23 cellular contexts compared by ENCODE assay signal in genomic region chr17:17989618-17990017, GRCh38. TPM values are rescaled to one million over a fixed set of nuclear protein-coding genes. Genes with fewer than 3 reads are reported as not detected.
DNase-seq lines count a peak whose midpoint lies in the region; ATAC-seq, FAIRE-seq and TF ChIP-seq lines count a peak whose summit lies in the region.
"Had no signal": no experiment of that assay in that cellular context is flagged by ENCODE, and none has a peak within 500 bp of the region (broad histone marks: within the 10 kb centered on the region; RNA-seq: fewer than 3 reads in every experiment).

No MANE protein-coding gene starts in this region.

- H2BK5ac ChIP-seq in IMR-90 (ENCODE audit: low read depth, low read length, poor library complexity, severe bottlenecking) (no peak overlapping the region), trophoblast cell (ENCODE audit: low read depth, low read length, poor library complexity) (no peak overlapping the region)

- H2AK5ac ChIP-seq in IMR-90 (ENCODE audit: low read depth, low read length) (peak overlapping the region; percentile 67), trophoblast cell (ENCODE audit: low read length) (peak overlapping the region; percentile 44)

- H4K20me1 ChIP-seq in IMR-90 (ENCODE audit: insufficient read depth, low read length): no peaks in the 10 kb centered on the region
- H4K20me1 ChIP-seq: BLaER1 treated with 17β-estradiol and CSF1 and Interleukin-3, amounts not matched to agents 10 nM and 100 nM had no signal

- H3K27me3 ChIP-seq in IMR-90 (ENCODE audit: control insufficient read depth, insufficient read depth, low read length) (no peaks in the 10 kb centered on the region), SJCRH30 (no peaks in the 10 kb centered on the region), trophoblast cell (ENCODE audit: insufficient read depth, low read length) (no peaks in the 10 kb centered on the region), heart right ventricle (no peaks in the 10 kb centered on the region), colonic mucosa (no peaks in the 10 kb centered on the region)
- H3K27me3 ChIP-seq: BLaER1 treated with 17β-estradiol and CSF1 and Interleukin-3, amounts not matched to agents 10 nM and 100 nM had no signal

- H3K4me3 ChIP-seq in A549: no peak overlapping the region
- H3K4me3 ChIP-seq in IMR-90 (ENCODE audit: insufficient read depth, low read depth, low read length): no peak overlapping the region
- H3K4me3 ChIP-seq in SJCRH30: no peak overlapping the region
- H3K4me3 ChIP-seq in trophoblast cell (ENCODE audit: low read depth, low read length): no peak overlapping the region
- no peak overlapping the region for H3K4me3 ChIP-seq in heart right ventricle
- no peak overlapping the region for H3K4me3 ChIP-seq in colonic mucosa
- H3K4me3 ChIP-seq: BLaER1 treated with 17β-estradiol and CSF1 and Interleukin-3, amounts not matched to agents 10 nM and 100 nM; GM23248; SK-N-MC had no signal

- dilution Hi-C loops in IMR-90 (cut with HindIII; ENCODE audit: low sequenced_read_pairs, unreplicated experiment): no loop called here

- in situ Hi-C loops in IMR-90 (cut with MboI; ENCODE audit: low sequenced_read_pairs): no loop called here

- H3K4me1 ChIP-seq in A549: peaks cover 40% of the 10 kb centered on the region
- H3K4me1 ChIP-seq in IMR-90 (ENCODE audit: control insufficient read depth, insufficient read depth, low read length): peaks cover 4% of the 10 kb centered on the region; the same call in 1 of the 2 replicates
- peaks cover 40% of the 10 kb centered on the region for H3K4me1 ChIP-seq in SJCRH30
- peaks cover 25 to 29% of the 10 kb centered on the region in 2 experiments for H3K4me1 ChIP-seq in trophoblast cell (ENCODE audit: control insufficient read depth in 1 of 2, insufficient read depth in 2 of 2, low read length in 2 of 2)
- H3K4me1 ChIP-seq in heart right ventricle: peaks cover 0 to 3% (median 0%) of the 10 kb centered on the region in 9 donors
- no peaks in the 10 kb centered on the region for H3K4me1 ChIP-seq in colonic mucosa

- H3K56ac ChIP-seq in IMR-90 (ENCODE audit: extremely low read depth, insufficient read depth, low read length): no peak overlapping the region

- H4K12ac ChIP-seq in trophoblast cell (ENCODE audit: low read depth, low read length): no peak overlapping the region

- H2BK120ac ChIP-seq in IMR-90 (ENCODE audit: low read depth, low read length) (no peak overlapping the region), trophoblast cell (ENCODE audit: insufficient read depth, low read length, poor library complexity) (no peak overlapping the region)

- POLR2A ChIA-PET in A549 (lab: Yijun Ruan, JAX): no interaction called here
- POLR2A ChIA-PET in IMR-90 (lab: Charles Lee; ENCODE audit: unreplicated experiment): no interaction called here

- BruUV-seq in IMR-90 (replicated peaks; lab: Mats Ljungman, UMichigan): no TSS peak

- intact Hi-C loops in IMR-90 (cut with micrococcal nuclease) (loop anchor here (5.0 kb wide), 1 partner anchor 38 kb away; no protein-coding TSS in a partner anchor), heart right ventricle (cut with DNase I) (loop anchor here in 4 of 10 donors (5.0 kb wide), 3 partner anchors 38 to 48 kb away; partner anchors contain the start of genes ATPAF2 (in 1 of the 4) and GID4 (in 1 of the 4)), colonic mucosa (cut with DNase I) (no loop called here)

- TF ChIP-seq CTCF in A549 (IDR thresholded peaks at IDR 0.05) (no peak), IMR-90 (conservative IDR thresholded peaks at IDR 0.05; ENCODE audit: low read depth, low read length) (no peak), heart right ventricle (IDR thresholded peaks at IDR 0.05) (no peak), colonic mucosa (IDR thresholded peaks at IDR 0.05) (no peak)

- no peak for FAIRE-seq in A549 (lab: Jason Lieb, UNC)
- FAIRE-seq: G401.6 had no signal

- TF ChIP-seq POLR2A in A549 (IDR thresholded peaks at IDR 0.05; ENCODE audit: low read length) (no peak), IMR-90 (IDR thresholded peaks at IDR 0.05; ENCODE audit: low read depth, low read length) (no peak)

- no peak overlapping the region for H2AFZ ChIP-seq in IMR-90 (replicated peaks; ENCODE audit: low read length, poor library complexity)
- H2AFZ ChIP-seq in trophoblast cell (ENCODE audit: insufficient read depth, low read length, poor library complexity): no peak overlapping the region
- H2AFZ ChIP-seq: GM23248 had no signal

- H4K8ac ChIP-seq in IMR-90 (ENCODE audit: low read depth in 2 of 2, low read length in 2 of 2) (no peak overlapping the region), trophoblast cell (ENCODE audit: low read depth, low read length) (no peak overlapping the region)

- no peak overlapping the region for H3K14ac ChIP-seq in IMR-90 (replicated peaks; ENCODE audit: low read depth, low read length)
- no peak overlapping the region for H3K14ac ChIP-seq in trophoblast cell (ENCODE audit: low read length)

- H3K27ac ChIP-seq in A549 (peak overlapping the region; percentile 64 to 84), IMR-90 (ENCODE audit: insufficient read depth, low read length) (no peak overlapping the region), SJCRH30 (no peak overlapping the region), trophoblast cell (ENCODE audit: low read depth, low read length) (no peak overlapping the region), heart right ventricle (no peak overlapping the region), colonic mucosa (no peak overlapping the region)
- H3K27ac ChIP-seq: BLaER1 treated with 17β-estradiol and CSF1 and Interleukin-3, amounts not matched to agents 10 nM and 100 nM; HL-60; SK-N-MC had no signal

- H2BK15ac ChIP-seq in IMR-90 (ENCODE audit: low read depth, low read length): no peak overlapping the region

- no peak for TF ChIP-seq RAD21 in A549 (conservative IDR thresholded peaks at IDR 0.05 in 1 of 2, IDR thresholded peaks at IDR 0.05 in 1 of 2)
- no peak for TF ChIP-seq RAD21 in IMR-90 (IDR thresholded peaks at IDR 0.05; ENCODE audit: low read length)

- H3K23ac ChIP-seq in IMR-90 (ENCODE audit: low read depth, low read length) (no peak overlapping the region), trophoblast cell (ENCODE audit: low read length) (no peak overlapping the region)

- peak overlapping the region; percentile 66; the same call in 1 of the 3 replicates for H3K4me2 ChIP-seq in A549
- no peak overlapping the region for H3K4me2 ChIP-seq in IMR-90 (ENCODE audit: low read depth, low read length)
- H3K4me2 ChIP-seq in trophoblast cell (ENCODE audit: low read length): no peak overlapping the region
- H3K4me2 ChIP-seq: BLaER1 treated with 17β-estradiol and CSF1 and Interleukin-3, amounts not matched to agents 10 nM and 100 nM had no signal

- TF ChIP-seq EP300 in A549 (IDR thresholded peaks at IDR 0.05): no peak

- no peak overlapping the region for H3K9ac ChIP-seq in IMR-90 (ENCODE audit: low read depth, low read length)
- no peak overlapping the region for H3K9ac ChIP-seq in trophoblast cell (ENCODE audit: low read length)
- H3K9ac ChIP-seq in colonic mucosa (ENCODE audit: low read depth in 2 of 2, low read length in 2 of 2): no peak overlapping the region
- H3K9ac ChIP-seq: BLaER1 treated with 17β-estradiol and CSF1 and Interleukin-3, amounts not matched to agents 10 nM and 100 nM had no signal

- no peak overlapping the region for H3K4ac ChIP-seq in IMR-90 (ENCODE audit: low read depth, low read length)
- no peak overlapping the region for H3K4ac ChIP-seq in trophoblast cell (ENCODE audit: low read depth, low read length)

- H4K5ac ChIP-seq in IMR-90 (ENCODE audit: low read depth, low read length): no peak overlapping the region

- peak overlapping the region; percentile 33 for H2BK12ac ChIP-seq in trophoblast cell (ENCODE audit: low read length)

- ATAC-seq in A549: no peak
- ATAC-seq in IMR-90 (ENCODE audit: low read depth): no peak
- ATAC-seq in heart right ventricle: no peak
- ATAC-seq in GM18909 (IDR thresholded peaks at IDR 0.05; ENCODE audit: poor library complexity, unreplicated experiment): no peak

- H3K79me1 ChIP-seq in IMR-90 (ENCODE audit: low read depth in 1 of 2, low read length in 2 of 2) (no peaks in the 10 kb centered on the region), trophoblast cell (ENCODE audit: low read length) (peaks cover 11% of the 10 kb centered on the region)

- H3K36me3 ChIP-seq in IMR-90 (ENCODE audit: control insufficient read depth, insufficient read depth, low read length) (no peaks in the 10 kb centered on the region), SJCRH30 (no peaks in the 10 kb centered on the region), trophoblast cell (ENCODE audit: control insufficient read depth in 1 of 2, insufficient read depth in 2 of 2, low read length in 2 of 2) (no peaks in the 10 kb centered on the region), heart right ventricle (peaks cover 0 to 3% (median 0%) of the 10 kb centered on the region in 9 donors), colonic mucosa (no peaks in the 10 kb centered on the region)
- H3K36me3 ChIP-seq: BLaER1 treated with 17β-estradiol and CSF1 and Interleukin-3, amounts not matched to agents 10 nM and 100 nM had no signal

- WGBS in A549 (ENCODE audit: missing lambda C conversion rate): 95% methylated on average over 10 of the region's 10 CpGs
- 93% methylated on average over 3 of the region's 10 CpGs; no CpG with 5 or more reads in 1 of the 2 experiments for WGBS in IMR-90 (ENCODE audit: extremely low coverage in 2 of 2, insufficient read length in 1 of 2), 2 experiments
- no CpG with 5 or more reads among the region's 10 CpGs for WGBS in trophoblast cell (ENCODE audit: extremely low coverage, insufficient coverage, insufficient read length)
- 87 to 90% methylated on average over 10 of the region's 10 CpGs for WGBS in heart right ventricle, 2 donors

- CTCF ChIA-PET in A549 (lab: Yijun Ruan, JAX) (interaction anchor here (1.1 to 5.1 kb wide), 6 partner anchors 11 to 177 kb away, joined by 3 to 29 read pairs (median 6); no protein-coding TSS in a partner anchor), IMR-90 (lab: Yijun Ruan, JAX) (no interaction called here)

- DNase-seq in A549 (ENCODE audit: low read depth in 1 of 2, low spot score in 1 of 2) (no peak), IMR-90 (no peak), SJCRH30 (peak; percentile 57 to 69), trophoblast cell (no peak), heart right ventricle (no peak), colonic mucosa (no peak)
- DNase-seq: AML-193; CD4-positive, alpha-beta T cell; DMS53; HCEC 1CT; NCI-H1092; NCI-H1417 treated with DMSO at 0.1 percent for 48 hours; NCI-H187 treated with DMSO at 0.1 percent for 48 hours; NCI-H345; NCI-H510A treated with DMSO at 0.1 percent for 48 hours; RPMI8226; SHP77 treated with DMSO at 0.1 percent for 48 hours had no signal

- peaks cover 2% of the 10 kb centered on the region; the same call in 1 of the 2 replicates for H3K9me1 ChIP-seq in IMR-90 (ENCODE audit: insufficient read depth, low read length)

- H3K9me3 ChIP-seq in A549: no peaks in the 10 kb centered on the region
- no peaks in the 10 kb centered on the region for H3K9me3 ChIP-seq in IMR-90 (ENCODE audit: control insufficient read depth, insufficient read depth, low read length)
- H3K9me3 ChIP-seq in SJCRH30 (replicated peaks): no peaks in the 10 kb centered on the region
- no peaks in the 10 kb centered on the region for H3K9me3 ChIP-seq in trophoblast cell (ENCODE audit: insufficient read depth, low read depth, low read length)
- no peaks in the 10 kb centered on the region for H3K9me3 ChIP-seq in heart right ventricle
- no peaks in the 10 kb centered on the region for H3K9me3 ChIP-seq in colonic mucosa
- H3K9me3 ChIP-seq: BLaER1 treated with 17β-estradiol and CSF1 and Interleukin-3, amounts not matched to agents 10 nM and 100 nM had no signal

- no peak overlapping the region for H2AK9ac ChIP-seq in IMR-90 (replicated peaks; ENCODE audit: low read depth, low read length, poor library complexity)

- no peak overlapping the region for H2BK20ac ChIP-seq in IMR-90 (ENCODE audit: low read depth, low read length)

- H3K79me2 ChIP-seq in trophoblast cell (ENCODE audit: control insufficient read depth, insufficient read depth, low read length, poor library complexity): no peaks in the 10 kb centered on the region

- no peak overlapping the region for H4K91ac ChIP-seq in IMR-90 (ENCODE audit: insufficient read depth, low read depth, low read length)
- peak overlapping the region; percentile 34 for H4K91ac ChIP-seq in trophoblast cell (ENCODE audit: low read depth, low read length)

- H3K18ac ChIP-seq in IMR-90 (ENCODE audit: low read depth, low read length) (no peak overlapping the region), trophoblast cell (ENCODE audit: low read length) (no peak overlapping the region)

RNA-seq across cellular contexts. Expression of gene DRC3, which starts 17.0 kb away (rescaled TPM):
- polyA plus RNA-seq in A549 (2011; rRNA removed) (2.9 and 3.1 TPM in 2 replicates), A549 (2017; fragmentation: RNase III; extraction: RNeasy Plus Mini Kit Qiagen cat#74134 plus additional on column Dnase treatment) (1.9 to 2.9 TPM (median 2.2 TPM) in 3 replicates), IMR-90 (2012; rRNA removed) (0.23 and 0.55 TPM in 2 replicates), heart right ventricle (1 to 10 TPM in 1 of 2 donors, under 1 TPM in 1; 0.55 to 3.0 TPM)
- 1.9 and 2.1 TPM in 2 replicates for polyA plus RNA-seq in A549 (2012; cell fraction: cytosol; rRNA removed)
- 6.5 and 8.3 TPM in 2 replicates for polyA plus RNA-seq in A549 (2012; cell fraction: nucleus; rRNA removed)
- 3.1 and 5.5 TPM in 2 replicates for polyA minus RNA-seq in A549 (2011; rRNA and poly(A)+ RNA removed)
- total RNA-seq in IMR-90 (2012; rRNA removed) (0.28 and 0.72 TPM in 2 replicates), heart right ventricle (1 to 10 TPM; 1.1 to 2.6 (median 2.0) TPM), colonic mucosa (1 to 10 TPM in 1 of 2 donors, under 1 TPM in 1; 0.79 to 1.1 TPM)
- 0.12 and 0.30 TPM in 2 replicates for polyA plus RNA-seq in IMR-90 (2012; cell fraction: cytosol; rRNA removed)
- polyA plus RNA-seq in IMR-90 (2012; cell fraction: nucleus; rRNA removed; ENCODE audit: low replicate concordance): 1.1 and 1.8 TPM in 2 replicates
- total RNA-seq in SJCRH30 (2014; rRNA removed; shearing (Covaris generic)): 0.66 and 0.89 TPM in 2 replicates
- polyA plus RNA-seq in trophoblast cell (2013): 0.39 and 0.47 TPM in 2 replicates

RNA-seq across cellular contexts. Expression of gene TOM1L2, which starts 17.4 kb away (rescaled TPM):
- polyA plus RNA-seq in A549 (2011; rRNA removed) (19.0 and 19.2 TPM in 2 replicates), A549 (2017; fragmentation: RNase III; extraction: RNeasy Plus Mini Kit Qiagen cat#74134 plus additional on column Dnase treatment) (21.1 to 25.8 TPM (median 24.7 TPM) in 3 replicates), IMR-90 (2012; rRNA removed) (51.7 and 54.3 TPM in 2 replicates), heart right ventricle (100 to 1,000 TPM in 1 of 2 donors, 10 to 100 TPM in 1; 46.4 to 114 TPM)
- polyA plus RNA-seq in A549 (2012; cell fraction: cytosol; rRNA removed): 13.2 and 15.9 TPM in 2 replicates
- 48.7 and 49.5 TPM in 2 replicates for polyA plus RNA-seq in A549 (2012; cell fraction: nucleus; rRNA removed)
- 27.8 and 28.8 TPM in 2 replicates for polyA minus RNA-seq in A549 (2011; rRNA and poly(A)+ RNA removed)
- total RNA-seq in IMR-90 (2012; rRNA removed) (23.3 and 34.4 TPM in 2 replicates), heart right ventricle (100 to 1,000 TPM; 174 to 331 (median 290) TPM), colonic mucosa (10 to 100 TPM; 47.6 to 68.7 TPM)
- 33.4 and 54.4 TPM in 2 replicates for polyA plus RNA-seq in IMR-90 (2012; cell fraction: cytosol; rRNA removed)
- polyA plus RNA-seq in IMR-90 (2012; cell fraction: nucleus; rRNA removed; ENCODE audit: low replicate concordance): 144 and 187 TPM in 2 replicates
- total RNA-seq in SJCRH30 (2014; rRNA removed; shearing (Covaris generic)): 22.3 and 30.0 TPM in 2 replicates
- 76.2 and 80.2 TPM in 2 replicates for polyA plus RNA-seq in trophoblast cell (2013)

RNA-seq across cellular contexts. Expression of gene ATPAF2, which starts 49.4 kb away (rescaled TPM):
- polyA plus RNA-seq in A549 (2011; rRNA removed) (20.0 and 22.3 TPM in 2 replicates), A549 (2017; fragmentation: RNase III; extraction: RNeasy Plus Mini Kit Qiagen cat#74134 plus additional on column Dnase treatment) (20.7 to 21.4 TPM (median 21.3 TPM) in 3 replicates), IMR-90 (2012; rRNA removed) (19.5 and 21.9 TPM in 2 replicates), heart right ventricle (10 to 100 TPM; 21.5 to 55.8 TPM)
- 29.6 and 33.3 TPM in 2 replicates for polyA plus RNA-seq in A549 (2012; cell fraction: cytosol; rRNA removed)
- 55.7 and 61.1 TPM in 2 replicates for polyA plus RNA-seq in A549 (2012; cell fraction: nucleus; rRNA removed)
- polyA minus RNA-seq in A549 (2011; rRNA and poly(A)+ RNA removed): 25.4 and 29.8 TPM in 2 replicates
- total RNA-seq in IMR-90 (2012; rRNA removed) (14.2 and 27.6 TPM in 2 replicates), heart right ventricle (10 to 100 TPM; 32.6 to 43.5 (median 37.4) TPM), colonic mucosa (10 to 100 TPM; 23.5 to 44.5 TPM)
- polyA plus RNA-seq in IMR-90 (2012; cell fraction: cytosol; rRNA removed): 28.8 and 54.4 TPM in 2 replicates
- 31.6 and 48.8 TPM in 2 replicates for polyA plus RNA-seq in IMR-90 (2012; cell fraction: nucleus; rRNA removed; ENCODE audit: low replicate concordance)
- 53.6 and 58.3 TPM in 2 replicates for total RNA-seq in SJCRH30 (2014; rRNA removed; shearing (Covaris generic))
- 19.0 and 19.7 TPM in 2 replicates for polyA plus RNA-seq in trophoblast cell (2013)

RNA-seq across cellular contexts. Expression of gene GID4, which starts 49.6 kb away (rescaled TPM):
- 11.2 and 11.9 TPM in 2 replicates for polyA plus RNA-seq in A549 (2011; rRNA removed)
- polyA plus RNA-seq in A549 (2012; cell fraction: cytosol; rRNA removed): 5.4 and 6.3 TPM in 2 replicates
- polyA plus RNA-seq in A549 (2012; cell fraction: nucleus; rRNA removed): 3.2 and 4.1 TPM in 2 replicates
- polyA plus RNA-seq in A549 (2017; fragmentation: RNase III; extraction: RNeasy Plus Mini Kit Qiagen cat#74134 plus additional on column Dnase treatment): 11.4 to 11.6 TPM (median 11.5 TPM) in 3 replicates
- 17.4 and 20.3 TPM in 2 replicates for polyA minus RNA-seq in A549 (2011; rRNA and poly(A)+ RNA removed)
- total RNA-seq in IMR-90 (2012; rRNA removed): 3.9 and 5.0 TPM in 2 replicates
- 4.2 and 5.6 TPM in 2 replicates for polyA plus RNA-seq in IMR-90 (2012; rRNA removed)
- polyA plus RNA-seq in IMR-90 (2012; cell fraction: cytosol; rRNA removed): 3.1 and 3.3 TPM in 2 replicates
- 2.6 and 5.1 TPM in 2 replicates for polyA plus RNA-seq in IMR-90 (2012; cell fraction: nucleus; rRNA removed; ENCODE audit: low replicate concordance)
- total RNA-seq in SJCRH30 (2014; rRNA removed; shearing (Covaris generic)): 35.4 and 39.6 TPM in 2 replicates
- polyA plus RNA-seq in trophoblast cell (2013): 7.6 and 8.3 TPM in 2 replicates
- total RNA-seq in heart right ventricle: 10 to 100 TPM; 14.6 to 23.7 (median 17.3) TPM
- polyA plus RNA-seq in heart right ventricle: 1 to 10 TPM; 7.0 to 9.5 TPM
- 1 to 10 TPM; 5.2 to 8.0 TPM for total RNA-seq in colonic mucosa

Comparison
In these comparisons a context has a peak if more than half of its experiments do, and no peak if none do; other contexts are left out.
1. DNase-seq: peak in SJCRH30 (2 of 2); none in A549 (0 of 2), IMR-90 (single experiment), trophoblast cell (0 of 2), heart right ventricle (0 of 2) and colonic mucosa (single experiment).
2. H3K27ac ChIP-seq: peak in A549 (2 of 2); none in IMR-90 (single experiment), SJCRH30 (single experiment), trophoblast cell (single experiment), heart right ventricle (0 of 10) and colonic mucosa (single experiment).